ENCODE assay signal across 15 cellular contexts in genomic region chr15:71779073-71779797, GRCh38. TPM values are rescaled to one million over a fixed set of nuclear protein-coding genes. Genes with fewer than 3 reads are reported as not detected.
"Had no signal": no experiment of that assay in that cellular context is flagged by ENCODE, and none has a peak within 500 bp of the region (broad histone marks: within the 10 kb centered on the region; RNA-seq: fewer than 3 reads in every experiment).

No MANE protein-coding gene starts in this region.

- DNase-seq: activated CD4-positive, alpha-beta T cell treated with anti-CD3 and anti-CD28 coated beads for 1 hour; activated CD4-positive, alpha-beta T cell treated with anti-CD3 and anti-CD28 coated beads, Interleukin-2, amount 50 U/mL, for 4 hours; activated naive CD4-positive, alpha-beta T cell treated with anti-CD3 and anti-CD28 coated beads for 36 hours; activated naive CD8-positive, alpha-beta T cell treated with anti-CD3 and anti-CD28 coated beads, Interleukin-2, amount 50 U/mL, for 24 hours; activated T-cell treated with anti-CD3 and anti-CD28 coated beads for 4 hours; hypothalamus; ovary; sigmoid colon; stimulated activated CD4-positive, alpha-beta T cell treated with anti-CD3 and anti-CD28 coated beads, Interleukin-2, amount 100 ng/mL, for 48 hours; upper lobe of left lung had no signal

- H3K4me3 ChIP-seq: neural progenitor cell, ovary, sigmoid colon had no signal

- H3K36me3 ChIP-seq: neural progenitor cell, ovary, sigmoid colon, upper lobe of left lung had no signal

- H3K27ac ChIP-seq: neural progenitor cell, ovary, sigmoid colon had no signal

- ATAC-seq: activated naive CD8-positive, alpha-beta T cell treated with anti-CD3 and anti-CD28 coated beads, Interleukin-2, amount 50 U/mL, for 24 hours; stimulated activated memory B cell treated with anti-CD40 and anti-IgM and Interleukin-4, amounts not matched to agents 10 μg/mL and 1 μg/mL and 100 μg/mL, for 72 hours had no signal

- H3K4me1 ChIP-seq: sigmoid colon had no signal

- H3K4me2 ChIP-seq: neural progenitor cell had no signal

- H3K27me3 ChIP-seq: neural progenitor cell, ovary, sigmoid colon, upper lobe of left lung had no signal

- H3K9me3 ChIP-seq: ovary, sigmoid colon, upper lobe of left lung had no signal

RNA-seq across cellular contexts. Expression of gene NR2E3, which starts 31.1 kb away (rescaled TPM):
- total RNA-seq: activated naive CD4-positive, alpha-beta T cell treated with anti-CD3 and anti-CD28 coated beads for 36 hours; pulmonary artery endothelial cell; subcutaneous adipose tissue; T-helper 1 cell treated with Interleukin-12 subunit alpha and Interleukin-12 subunit beta and Interleukin-4 antibody, amounts not matched to agents 30 ng/mL and 1 ng/mL, for 36 hours had no signal
